In genomic region chr7:20798081-20798693, GRCh38 we compare ENCODE assay signal across 8 cellular contexts. TPM values are rescaled to one million over a fixed set of nuclear protein-coding genes. Genes with fewer than 3 reads are reported as not detected.
DNase-seq lines count a peak whose midpoint lies in the region; ATAC-seq and TF ChIP-seq lines count a peak whose summit lies in the region.

No MANE protein-coding gene starts in this region.

- H3K4me2 ChIP-seq in GM23248 (ENCODE audit: unreplicated experiment) (peak overlapping the region; percentile 16), IMR-90 (ENCODE audit: low read depth, low read length) (peak overlapping the region; percentile 23; the same call in 1 of the 2 replicates), neuronal stem cell (ENCODE audit: insufficient read depth, low read length, poor library complexity, severe bottlenecking) (peak overlapping the region; percentile 74)

- H2AFZ ChIP-seq in GM23248 (peak overlapping the region; percentile 60; the same call in 1 of the 2 replicates), IMR-90 (replicated peaks; ENCODE audit: low read length, poor library complexity) (peak overlapping the region; percentile 84), neuronal stem cell (ENCODE audit: low read length) (peak overlapping the region; percentile 94)

- H4K91ac ChIP-seq in IMR-90 (ENCODE audit: insufficient read depth, low read depth, low read length): no peak overlapping the region
- no peak overlapping the region for H4K91ac ChIP-seq in neuronal stem cell (ENCODE audit: low read depth, low read length, poor library complexity)

- no peak overlapping the region for H3K14ac ChIP-seq in IMR-90 (replicated peaks; ENCODE audit: low read depth, low read length)
- H3K14ac ChIP-seq in neuronal stem cell (ENCODE audit: low read length): no peak overlapping the region

- POLR2A ChIA-PET in IMR-90 (lab: Charles Lee; ENCODE audit: unreplicated experiment): no interaction called here

- in situ Hi-C loops in GM23248 (cut with MboI) (loop anchor here (25.0 kb wide), 1 partner anchor 1214 kb away; no protein-coding TSS in a partner anchor), IMR-90 (cut with MboI; ENCODE audit: low sequenced_read_pairs) (no loop called here)

- H3K27ac ChIP-seq in GM23248 (no peak overlapping the region), IMR-90 (ENCODE audit: insufficient read depth, low read length) (no peak overlapping the region), esophagus muscularis mucosa (replicated peaks in 1 of 4) (no peak overlapping the region), neuronal stem cell (replicated peaks; ENCODE audit: low read length) (peak overlapping the region; percentile 89)

- no peaks in the 10 kb centered on the region for H3K9me3 ChIP-seq in GM23248 (ENCODE audit: low read depth)
- H3K9me3 ChIP-seq in IMR-90 (ENCODE audit: control insufficient read depth, insufficient read depth, low read length): 0 out of 2 replicates have a peak, but pooled peaks cover 2% of the 10 kb centered on the region
- H3K9me3 ChIP-seq in esophagus muscularis mucosa: no peaks in the 10 kb centered on the region
- H3K9me3 ChIP-seq in neuronal stem cell (replicated peaks in 1 of 2; ENCODE audit: control insufficient read depth in 2 of 2, insufficient read depth in 1 of 2, low read depth in 1 of 2, low read length in 2 of 2): no peaks in the 10 kb centered on the region

- no peak for DNase-seq in activated CD4-positive, CD25-positive, alpha-beta regulatory T cell (lab: John Stamatoyannopoulos, UW)
- DNase-seq in GM23248: peak; percentile 58
- DNase-seq in IMR-90: no peak
- DNase-seq in SK-N-DZ (ENCODE audit: low spot score): peak; percentile 22
- DNase-seq in esophagus muscularis mucosa (ENCODE audit: extremely low spot score): no peak
- peak; percentile 77 for DNase-seq in neuronal stem cell (ENCODE audit: low spot score)
- DNase-seq in medulla oblongata (ENCODE audit: extremely low spot score): no peak

- H3K18ac ChIP-seq in IMR-90 (ENCODE audit: low read depth, low read length): no peak overlapping the region
- peak overlapping the region; percentile 96 for H3K18ac ChIP-seq in neuronal stem cell (ENCODE audit: low read length)

- no peak for TF ChIP-seq EP300 in esophagus muscularis mucosa (IDR thresholded peaks at IDR 0.05)

- H3K9ac ChIP-seq in GM23248: no peak overlapping the region
- no peak overlapping the region for H3K9ac ChIP-seq in IMR-90 (ENCODE audit: low read depth, low read length)
- peak overlapping the region; percentile 77 for H3K9ac ChIP-seq in neuronal stem cell (ENCODE audit: low read depth, low read length, poor library complexity)

- H3F3A ChIP-seq in GM23248 (ENCODE audit: insufficient read depth): no peaks in the 10 kb centered on the region

- no TSS peak for BruUV-seq in IMR-90 (replicated peaks; lab: Mats Ljungman, UMichigan)

- WGBS in GM23248 (ENCODE audit: low coverage in 1 of 2, low lambda C conversion rate in 2 of 2, missing lambda C conversion rate in 2 of 2), 2 experiments: 2 to 4% methylated on average over 28 to 70 of the region's 77 CpGs
- WGBS in IMR-90 (ENCODE audit: extremely low coverage in 2 of 2, insufficient read length in 1 of 2), 2 experiments: no CpG with 5 or more reads among the region's 77 CpGs
- WGBS in esophagus muscularis mucosa: under 1% methylated on average over 25 of the region's 77 CpGs
- WGBS in neuronal stem cell (ENCODE audit: extremely low coverage in 2 of 2, insufficient read length in 2 of 2, insufficient replicate concordance in 1 of 2), 2 donors: no CpG with 5 or more reads among the region's 77 CpGs

- H3K23ac ChIP-seq in IMR-90 (ENCODE audit: low read depth, low read length) (no peak overlapping the region), neuronal stem cell (ENCODE audit: low read depth, low read length, poor library complexity) (peak overlapping the region; percentile 98)

- H3K9me2 ChIP-seq in GM23248 (ENCODE audit: insufficient read depth): no peaks in the 10 kb centered on the region

- no peaks in the 10 kb centered on the region for H3K36me3 ChIP-seq in GM23248 (ENCODE audit: low read depth)
- H3K36me3 ChIP-seq in IMR-90 (ENCODE audit: control insufficient read depth, insufficient read depth, low read length): no peaks in the 10 kb centered on the region
- H3K36me3 ChIP-seq in esophagus muscularis mucosa: no peaks in the 10 kb centered on the region
- H3K36me3 ChIP-seq in neuronal stem cell (replicated peaks in 1 of 2; ENCODE audit: control insufficient read depth in 2 of 2, insufficient read depth in 2 of 2, low read length in 2 of 2): no peaks in the 10 kb centered on the region

- no peaks in the 10 kb centered on the region for H3K79me2 ChIP-seq in GM23248 (ENCODE audit: insufficient read depth)

- no peak overlapping the region for H2BK5ac ChIP-seq in IMR-90 (ENCODE audit: low read depth, low read length, poor library complexity, severe bottlenecking)
- H2BK5ac ChIP-seq in neuronal stem cell (ENCODE audit: low read length): peak overlapping the region; percentile 82

- no peaks in the 10 kb centered on the region for H3K9me1 ChIP-seq in IMR-90 (ENCODE audit: insufficient read depth, low read length)

- no peak overlapping the region for H2BK20ac ChIP-seq in IMR-90 (ENCODE audit: low read depth, low read length)

- intact Hi-C loops in IMR-90 (cut with micrococcal nuclease) (no loop called here), esophagus muscularis mucosa (cut with DNase I) (no loop called here)

- no peak overlapping the region for H3K56ac ChIP-seq in IMR-90 (ENCODE audit: extremely low read depth, insufficient read depth, low read length)

- TF ChIP-seq CTCF in IMR-90 (conservative IDR thresholded peaks at IDR 0.05; ENCODE audit: low read depth, low read length) (no peak), esophagus muscularis mucosa (IDR thresholded peaks at IDR 0.05) (no peak)

- no peak overlapping the region for H3K4ac ChIP-seq in IMR-90 (ENCODE audit: low read depth, low read length)
- no peak overlapping the region for H3K4ac ChIP-seq in neuronal stem cell (ENCODE audit: low read length)

- no peak for TF ChIP-seq RAD21 in IMR-90 (IDR thresholded peaks at IDR 0.05; ENCODE audit: low read length)

- peak; percentile 69 to 74 for ATAC-seq in activated CD4-positive, CD25-positive, alpha-beta regulatory T cell treated with anti-CD3 and anti-CD28 coated beads, Interleukin-2, amount 50 U/mL, for 24 hours
- peak; percentile 95 for ATAC-seq in IMR-90 (ENCODE audit: low read depth)

- H3K27me3 ChIP-seq in GM23248 (replicated peaks; ENCODE audit: insufficient read depth) (peaks cover 68% of the 10 kb centered on the region), IMR-90 (ENCODE audit: control insufficient read depth, insufficient read depth, low read length) (peaks cover 45% of the 10 kb centered on the region), esophagus muscularis mucosa (peaks cover 19 to 76% (median 56%) of the 10 kb centered on the region in 4 donors), neuronal stem cell (ENCODE audit: control insufficient read depth in 3 of 3, insufficient read depth in 3 of 3, low read depth in 1 of 3, low read length in 3 of 3) (peaks cover 0 to 72% (median 0%) of the 10 kb centered on the region in 3 experiments)

- H3K4me3 ChIP-seq in GM23248 (peak overlapping the region; percentile 63), IMR-90 (ENCODE audit: insufficient read depth, low read depth, low read length) (peak overlapping the region; percentile 53), esophagus muscularis mucosa (peak overlapping the region; percentile 55 to 69 (median 58)), neuronal stem cell (ENCODE audit: low read length in 2 of 2) (peak overlapping the region; percentile 43 to 83)

- H3K4me1 ChIP-seq in GM23248 (ENCODE audit: insufficient read depth): no peaks in the 10 kb centered on the region
- H3K4me1 ChIP-seq in IMR-90 (ENCODE audit: control insufficient read depth, insufficient read depth, low read length): peaks cover 4% of the 10 kb centered on the region; the same call in 1 of the 2 replicates
- peaks cover 9 to 21% (median 21%) of the 10 kb centered on the region in 4 donors for H3K4me1 ChIP-seq in esophagus muscularis mucosa
- peaks cover 0 to 12% of the 10 kb centered on the region in 2 donors for H3K4me1 ChIP-seq in neuronal stem cell (ENCODE audit: control insufficient read depth in 2 of 2, insufficient read depth in 1 of 2, low read depth in 1 of 2, low read length in 2 of 2)

- H2BK12ac ChIP-seq in neuronal stem cell (ENCODE audit: low read length): peak overlapping the region; percentile 73

- H4K8ac ChIP-seq in IMR-90 (ENCODE audit: low read depth in 2 of 2, low read length in 2 of 2): no peak overlapping the region
- H4K8ac ChIP-seq in neuronal stem cell (ENCODE audit: low read depth, low read length): no peak overlapping the region

- H3K79me1 ChIP-seq in IMR-90 (ENCODE audit: low read depth in 1 of 2, low read length in 2 of 2) (no peaks in the 10 kb centered on the region), neuronal stem cell (ENCODE audit: low read depth, low read length) (peaks cover 4% of the 10 kb centered on the region)

- no peak overlapping the region for H2BK15ac ChIP-seq in IMR-90 (ENCODE audit: low read depth, low read length)
- H2BK15ac ChIP-seq in neuronal stem cell (ENCODE audit: low read length): no peak overlapping the region

- CTCF ChIA-PET in IMR-90 (lab: Yijun Ruan, JAX): no interaction called here

- no peak overlapping the region for H2AK9ac ChIP-seq in IMR-90 (replicated peaks; ENCODE audit: low read depth, low read length, poor library complexity)

- no peaks in the 10 kb centered on the region for H4K20me1 ChIP-seq in GM23248 (ENCODE audit: insufficient read depth)
- no peaks in the 10 kb centered on the region for H4K20me1 ChIP-seq in IMR-90 (ENCODE audit: insufficient read depth, low read length)

- H4K5ac ChIP-seq in IMR-90 (ENCODE audit: low read depth, low read length): no peak overlapping the region

- H2AK5ac ChIP-seq in IMR-90 (ENCODE audit: low read depth, low read length) (no peak overlapping the region), neuronal stem cell (ENCODE audit: low read depth, low read length) (no peak overlapping the region)

- no peak for TF ChIP-seq POLR2A in IMR-90 (IDR thresholded peaks at IDR 0.05; ENCODE audit: low read depth, low read length)
- TF ChIP-seq POLR2A in esophagus muscularis mucosa (IDR thresholded peaks at IDR 0.05; ENCODE audit: low read depth): no peak

- H2BK120ac ChIP-seq in IMR-90 (ENCODE audit: low read depth, low read length): no peak overlapping the region
- no peak overlapping the region for H2BK120ac ChIP-seq in neuronal stem cell (ENCODE audit: low read depth, low read length)

- dilution Hi-C loops in IMR-90 (cut with HindIII; ENCODE audit: low sequenced_read_pairs, unreplicated experiment): no loop called here

RNA-seq across cellular contexts. Expression of gene SP8, which starts 11.5 kb away (rescaled TPM):
- total RNA-seq in GM23248 (2014; rRNA removed; shearing (Covaris generic)): not detected in 2 replicates
- polyA plus RNA-seq in GM23248 (2016; fragmentation: Nextera tagmentation; extraction: Ambion mirVana) (not detected in 2 replicates), IMR-90 (2012; rRNA removed) (not detected in 2 replicates)
- total RNA-seq in IMR-90 (2012; rRNA removed) (not detected in 2 replicates), esophagus muscularis mucosa (not detected)
- polyA plus RNA-seq in IMR-90 (2012; cell fraction: cytosol; rRNA removed): not detected in 2 replicates
- not detected in 2 replicates for polyA plus RNA-seq in IMR-90 (2012; cell fraction: nucleus; rRNA removed; ENCODE audit: low replicate concordance)
- not detected in 2 replicates for polyA plus RNA-seq in SK-N-DZ (2014; cell fraction: cytosol; rRNA removed)
- not detected in 2 replicates for polyA plus RNA-seq in SK-N-DZ (2014; cell fraction: nucleus; rRNA removed)
- polyA plus RNA-seq in neuronal stem cell (2013, experiment 1 of 2): 54.8 TPM
- 56.7 TPM for polyA plus RNA-seq in neuronal stem cell (2013, experiment 2 of 2)

Comparison
In these comparisons a context has a peak if more than half of its experiments do, and no peak if none do; other contexts are left out.
1. DNase-seq: peak in GM23248 (single experiment), SK-N-DZ (single experiment) and neuronal stem cell (single experiment); none in activated CD4-positive, CD25-positive, alpha-beta regulatory T cell (0 of 4), IMR-90 (single experiment), esophagus muscularis mucosa (single experiment) and medulla oblongata (single experiment).
2. H3K4me2 ChIP-seq: peak in every context shown above with its lines; median percentile 74 in neuronal stem cell; 23 in IMR-90; 16 in GM23248.
3. Peak in every context shown above with its lines, with median percentiles within 50 percentile points of each other: H2AFZ ChIP-seq and H3K4me3 ChIP-seq.